8 cellular contexts compared by ENCODE assay signal in genomic region chr3:129316121-129317013, GRCh38. TPM values are rescaled to one million over a fixed set of nuclear protein-coding genes. Genes with fewer than 3 reads are reported as not detected.
A peak's percentile ranks its signal among the peaks of the same experiment; 100 is the strongest.
DNase-seq lines count a peak whose midpoint lies in the region; ATAC-seq, FAIRE-seq and TF ChIP-seq lines count a peak whose summit lies in the region.

No MANE protein-coding gene starts in this region.

- peaks cover 3 to 5% of the 10 kb centered on the region in 2 donors for H3K36me3 ChIP-seq in kidney (ENCODE audit: control insufficient read depth in 1 of 2, insufficient read depth in 2 of 2, low read length in 2 of 2)

- peaks cover 3 to 5% of the 10 kb centered on the region in 2 donors for H3K4me1 ChIP-seq in kidney (ENCODE audit: control insufficient read depth in 1 of 2, insufficient read depth in 1 of 2, low read depth in 1 of 2, low read length in 2 of 2)

- intact Hi-C loops in kidney (cut with DNase I) = no loop called here

- peak overlapping the region; percentile 19 to 43 for H3K9ac ChIP-seq in kidney (ENCODE audit: low read length in 2 of 2)

- ATAC-seq in HG02642 (IDR thresholded peaks at IDR 0.05; ENCODE audit: poor library complexity, unreplicated experiment) (peak; percentile 43), GM18519 (IDR thresholded peaks at IDR 0.05; ENCODE audit: low FRiP score, unreplicated experiment) (no peak)

- DNase-seq in GF-D8 (lab: John Stamatoyannopoulos, UW) = peak; percentile 38
- DNase-seq in NCI-H2171 treated with DMSO at 0.1 percent for 48 hours (lab: John Stamatoyannopoulos, UW) = peak; percentile 69
- DNase-seq in activated CD4-positive, CD25-positive, alpha-beta regulatory T cell treated with anti-CD3 and anti-CD28 coated beads, Interleukin-2, amount 50 U/mL, for 16 hours (ENCODE audit: low read depth, low spot score) = peak; percentile 80
- DNase-seq in central memory CD4-positive, alpha-beta T cell = peak; percentile 82
- DNase-seq in kidney = peak; percentile 95
- DNase-seq in stimulated activated CD4-positive, alpha-beta T cell treated with anti-CD3 and anti-CD28 coated beads, Interleukin-15, amount 100 ng/mL, for 24 hours = peak; percentile 91

- H3K4me3 ChIP-seq in kidney (ENCODE audit: low read length in 2 of 2) = peak overlapping the region; percentile 60 to 75

- H3K9me3 ChIP-seq in kidney (ENCODE audit: control insufficient read depth in 1 of 2, low read length in 2 of 2) = no peaks in the 10 kb centered on the region

- TF ChIP-seq CTCF in kidney (IDR thresholded peaks at IDR 0.05; ENCODE audit: borderline replicate concordance, extremely low read depth, insufficient read depth) = peak; percentile 36

- peak overlapping the region; percentile 63 to 84 for H3K27ac ChIP-seq in kidney (ENCODE audit: low read depth in 2 of 2, low read length in 2 of 2)

- no peak for FAIRE-seq in kidney (lab: Jason Lieb, UNC)

RNA-seq across cellular contexts. Expression of gene HMCES, which starts 37.7 kb away (rescaled TPM):
- total RNA-seq in kidney = 40.1 TPM
- polyA plus RNA-seq in kidney (ENCODE audit: insufficient read depth, low read depth, low replicate concordance) = 37.4 TPM

Comparison
In these comparisons a context has a peak if more than half of its experiments do, and no peak if none do; other contexts are left out.
1. DNase-seq: peak in every context shown above with its lines; median percentile 95 in kidney; 91 in stimulated activated CD4-positive, alpha-beta T cell treated with anti-CD3 and anti-CD28 coated beads, Interleukin-15, amount 100 ng/mL, for 24 hours; 82 in central memory CD4-positive, alpha-beta T cell; 80 in activated CD4-positive, CD25-positive, alpha-beta regulatory T cell treated with anti-CD3 and anti-CD28 coated beads, Interleukin-2, amount 50 U/mL, for 16 hours; 69 in NCI-H2171 treated with DMSO at 0.1 percent for 48 hours; 38 in GF-D8.